Comparison of ENCODE assay signal across 29 cellular contexts in the genomic region with DNA sequence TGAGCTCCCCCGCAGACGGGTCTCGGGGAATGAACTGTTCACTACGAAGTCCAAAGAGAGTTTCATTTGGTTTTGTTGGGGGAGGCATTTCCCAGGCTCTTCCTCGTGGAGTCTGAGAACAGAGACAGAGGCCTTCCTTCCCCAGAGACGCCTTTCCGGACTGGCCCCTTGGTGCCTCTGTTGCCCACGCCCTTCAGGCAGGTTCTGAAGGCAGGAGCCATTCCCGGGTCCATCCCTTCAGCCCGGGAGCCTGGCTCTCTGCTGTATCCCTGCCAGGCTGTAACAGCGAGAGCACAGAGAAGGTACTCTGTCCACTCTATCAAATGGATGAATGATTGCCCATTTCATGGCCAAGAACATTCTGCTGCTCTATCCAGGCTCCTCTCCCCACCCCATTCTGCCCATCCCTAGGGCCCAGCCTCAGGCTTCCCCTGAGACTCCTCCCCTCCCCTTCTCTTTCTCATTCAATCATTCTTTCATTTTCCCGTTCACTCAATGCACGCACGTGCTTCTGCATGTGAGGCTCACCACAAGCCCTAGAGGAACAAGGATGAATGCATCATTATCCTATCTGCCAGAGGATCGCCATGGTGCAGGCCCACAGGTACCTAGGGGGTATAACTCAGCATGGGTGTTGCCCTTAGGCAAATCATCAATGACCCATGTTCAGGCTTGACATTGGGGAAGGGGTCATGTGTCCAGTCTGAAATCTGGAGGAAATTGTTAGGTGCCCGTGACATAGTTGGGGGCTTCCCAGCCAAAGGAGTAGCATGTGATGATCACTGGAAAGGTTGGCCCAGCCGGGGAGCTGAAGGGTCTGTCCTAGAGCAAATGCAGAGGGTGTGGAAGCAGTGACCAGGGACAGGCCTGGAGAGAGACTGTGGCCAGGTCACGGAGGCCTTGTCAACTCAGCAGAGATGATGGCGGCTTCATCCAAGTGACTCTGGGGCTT.
"Had no signal": no experiment of that assay in that cellular context is flagged by ENCODE, and none has a peak within 500 bp of the region (broad histone marks: within the 10 kb centered on the region; RNA-seq: fewer than 3 reads in every experiment).

No MANE protein-coding gene starts in this region.

- H3K9me3 ChIP-seq: ascending aorta, esophagus muscularis mucosa, sigmoid colon, SK-N-SH, tibial nerve had no signal

- H3K4me3 ChIP-seq: ascending aorta, cardiac muscle cell, esophagus muscularis mucosa, sigmoid colon, tibial nerve had no signal

- H3K27me3 ChIP-seq: ascending aorta, foreskin keratinocyte had no signal

- ATAC-seq: foreskin keratinocyte; left colon; naive thymus-derived CD8-positive, alpha-beta T cell; stimulated activated memory B cell treated with anti-CD40 and anti-IgM and Interleukin-4, amounts not matched to agents 10 μg/mL and 1 μg/mL and 100 μg/mL, for 72 hours; stimulated activated naive CD8-positive, alpha-beta T cell treated with anti-CD3 and anti-CD28 coated beads, Interleukin-15, amount 100 ng/mL, for 72 hours had no signal

- DNase-seq: activated CD4-positive, alpha-beta T cell treated with anti-CD3 and anti-CD28 coated beads for 4 hours; activated CD4-positive, alpha-beta T cell treated with anti-CD3 and anti-CD28 coated beads, Interleukin-2, amount 50 U/mL, for 48 hours; activated CD8-positive, alpha-beta memory T cell treated with anti-CD3 and anti-CD28 coated beads for 24 hours; activated effector memory CD4-positive, alpha-beta T cell treated with anti-CD3 and anti-CD28 coated beads, Interleukin-2, amount 50 U/mL, for 16 hours; activated naive CD4-positive, alpha-beta T cell treated with anti-CD3 and anti-CD28 coated beads, Interleukin-2, amount 10 ng/mL, durations not matched to agents 7 days and 5 days; activated naive CD8-positive, alpha-beta T cell treated with anti-CD3 and anti-CD28 coated beads, Interleukin-2, amount 10 ng/mL, durations not matched to agents 7 days and 5 days; foreskin keratinocyte; glutamatergic neuron; left colon; midbrain; naive thymus-derived CD8-positive, alpha-beta T cell; sigmoid colon; SK-N-SH; small intestine; stimulated activated CD4-positive, alpha-beta T cell treated with anti-CD3 and anti-CD28 coated beads, Interleukin-1b, Interleukin-23, amount 100 ng/mL, for 48 hours; stimulated activated CD4-positive, alpha-beta T cell treated with anti-CD3 and anti-CD28 coated beads, Interleukin-4, amount 100 ng/mL, for 4 hours; stimulated activated CD8-positive, alpha-beta memory T cell treated with anti-CD3 and anti-CD28 coated beads, Interleukin-4, amount 100 ng/mL, for 48 hours; stimulated activated naive CD8-positive, alpha-beta T cell treated with anti-CD3 and anti-CD28 coated beads, Interleukin-15, amount 100 ng/mL, for 72 hours; SW 1271; T-helper 9 cell had no signal

- H3K4me1 ChIP-seq: ascending aorta, foreskin keratinocyte had no signal

- H3K36me3 ChIP-seq: ascending aorta, cardiac muscle cell, esophagus muscularis mucosa, sigmoid colon, tibial nerve had no signal

- H3K27ac ChIP-seq: ascending aorta, cardiac muscle cell, esophagus muscularis mucosa, foreskin keratinocyte, sigmoid colon, VCaP had no signal

- FAIRE-seq: endothelial cell of umbilical vein, islet of Langerhans, small intestine, TTC549 had no signal

- H3K9ac ChIP-seq: SK-N-SH had no signal
